In genomic region chr5:123921193-123921592, GRCh38 we compare ENCODE assay signal across 22 cellular contexts.
DNase-seq lines count a peak whose midpoint lies in the region; ATAC-seq, FAIRE-seq and TF ChIP-seq lines count a peak whose summit lies in the region.
"Had no signal": no experiment of that assay in that cellular context is flagged by ENCODE, and none has a peak within 500 bp of the region (broad histone marks: within the 10 kb centered on the region; RNA-seq: fewer than 3 reads in every experiment).

No MANE protein-coding gene starts in this region.

- no peak overlapping the region for H2BK120ac ChIP-seq in IMR-90 (ENCODE audit: low read depth, low read length)

- POLR2A ChIA-PET in A549 (lab: Yijun Ruan, JAX), result no interaction called here
- POLR2A ChIA-PET in IMR-90 (lab: Charles Lee; ENCODE audit: unreplicated experiment), result no interaction called here

- peaks cover 4% of the 10 kb centered on the region; the same call in 1 of the 3 replicates for H3K4me1 ChIP-seq in A549
- peaks cover 12% of the 10 kb centered on the region for H3K4me1 ChIP-seq in DOHH2 (ENCODE audit: control insufficient read depth, low read length)
- H3K4me1 ChIP-seq in IMR-90 (ENCODE audit: control insufficient read depth, insufficient read depth, low read length), result peaks cover 6% of the 10 kb centered on the region
- H3K4me1 ChIP-seq: Caco-2 had no signal

- H3K56ac ChIP-seq in IMR-90 (ENCODE audit: extremely low read depth, insufficient read depth, low read length), result no peak overlapping the region

- H4K91ac ChIP-seq in IMR-90 (ENCODE audit: insufficient read depth, low read depth, low read length), result no peak overlapping the region

- no peak overlapping the region for H3K9ac ChIP-seq in IMR-90 (ENCODE audit: low read depth, low read length)
- H3K9ac ChIP-seq: BLaER1 had no signal

- no peak overlapping the region for H2AK9ac ChIP-seq in IMR-90 (replicated peaks; ENCODE audit: low read depth, low read length, poor library complexity)

- no peaks in the 10 kb centered on the region for H4K20me1 ChIP-seq in DOHH2 (ENCODE audit: control insufficient read depth, insufficient read depth, low read depth, low read length)
- H4K20me1 ChIP-seq in IMR-90 (ENCODE audit: insufficient read depth, low read length), result no peaks in the 10 kb centered on the region
- H4K20me1 ChIP-seq: BLaER1 had no signal

- no peaks in the 10 kb centered on the region for H3K79me2 ChIP-seq in DOHH2 (ENCODE audit: control insufficient read depth, low read length)

- TF ChIP-seq EP300 in A549 (IDR thresholded peaks at IDR 0.05), result no peak

- no peak for ATAC-seq in A549
- ATAC-seq in IMR-90 (ENCODE audit: low read depth), result no peak
- ATAC-seq in HG03095 (IDR thresholded peaks at IDR 0.05; ENCODE audit: unreplicated experiment), result no peak
- ATAC-seq: CD8-positive, alpha-beta T cell; GM23338; HCT116 had no signal

- TF ChIP-seq POLR2A in A549 (IDR thresholded peaks at IDR 0.05; ENCODE audit: low read length), result no peak
- TF ChIP-seq POLR2A in IMR-90 (IDR thresholded peaks at IDR 0.05; ENCODE audit: low read depth, low read length), result no peak

- H2AK5ac ChIP-seq in IMR-90 (ENCODE audit: low read depth, low read length), result no peak overlapping the region

- no peak for TF ChIP-seq CTCF in A549 (IDR thresholded peaks at IDR 0.05)
- no peak for TF ChIP-seq CTCF in DOHH2 (IDR thresholded peaks at IDR 0.05; ENCODE audit: low read depth, low read length, poor library complexity, severe bottlenecking)
- no peak for TF ChIP-seq CTCF in IMR-90 (conservative IDR thresholded peaks at IDR 0.05; ENCODE audit: low read depth, low read length)

- H3K9me3 ChIP-seq in A549, result no peaks in the 10 kb centered on the region
- H3K9me3 ChIP-seq in DOHH2 (ENCODE audit: control insufficient read depth, insufficient read depth, low read length), result peaks cover 2% of the 10 kb centered on the region; the same call in 1 of the 2 replicates
- no peaks in the 10 kb centered on the region for H3K9me3 ChIP-seq in IMR-90 (ENCODE audit: control insufficient read depth, insufficient read depth, low read length)
- H3K9me3 ChIP-seq: Caco-2 had no signal

- H3K36me3 ChIP-seq in DOHH2 (ENCODE audit: control insufficient read depth, low read length) (no peaks in the 10 kb centered on the region), IMR-90 (ENCODE audit: control insufficient read depth, insufficient read depth, low read length) (no peaks in the 10 kb centered on the region)
- H3K36me3 ChIP-seq: BLaER1 had no signal

- intact Hi-C loops in IMR-90 (cut with micrococcal nuclease), result no loop called here
- intact Hi-C loops in head of caudate nucleus (cut with DNase I), result no loop called here

- no peak overlapping the region for H3K18ac ChIP-seq in IMR-90 (ENCODE audit: low read depth, low read length)

- TF ChIP-seq RAD21 in A549 (conservative IDR thresholded peaks at IDR 0.05 in 1 of 2, IDR thresholded peaks at IDR 0.05 in 1 of 2) (no peak), IMR-90 (IDR thresholded peaks at IDR 0.05; ENCODE audit: low read length) (no peak)

- DNase-seq in A549 (ENCODE audit: low read depth in 1 of 2, low spot score in 1 of 2), result no peak
- DNase-seq in IMR-90, result no peak
- peak; percentile 37 for DNase-seq in M059J (ENCODE audit: low read depth)
- no peak for DNase-seq in nucleus accumbens (lab: John Stamatoyannopoulos, UW)
- DNase-seq in activated CD4-positive, CD25-positive, alpha-beta regulatory T cell treated with anti-CD3 and anti-CD28 coated beads, Interleukin-2, amount 50 U/mL, for 72 hours, result no peak
- no peak for DNase-seq in head of caudate nucleus
- DNase-seq: Caco-2; CD4-positive, CD25-positive, alpha-beta regulatory T cell; CD8-positive, alpha-beta T cell; DMS153; DND-41; GF-D8; H9; HFFc6 had no signal

- H3F3A ChIP-seq in DOHH2 (ENCODE audit: control insufficient read depth, insufficient read depth), result no peaks in the 10 kb centered on the region

- in situ Hi-C loops in IMR-90 (cut with MboI; ENCODE audit: low sequenced_read_pairs), result no loop called here

- FAIRE-seq in A549 (lab: Jason Lieb, UNC), result no peak
- FAIRE-seq: GM12891, GM18507 had no signal

- no peaks in the 10 kb centered on the region for H3K27me3 ChIP-seq in DOHH2 (ENCODE audit: control insufficient read depth, low read length)
- H3K27me3 ChIP-seq in IMR-90 (ENCODE audit: control insufficient read depth, insufficient read depth, low read length), result no peaks in the 10 kb centered on the region
- H3K27me3 ChIP-seq: BLaER1 had no signal

- no peak overlapping the region for H4K8ac ChIP-seq in IMR-90 (ENCODE audit: low read depth in 2 of 2, low read length in 2 of 2)

- H4K5ac ChIP-seq in IMR-90 (ENCODE audit: low read depth, low read length), result no peak overlapping the region

- no peak overlapping the region for H3K4ac ChIP-seq in IMR-90 (ENCODE audit: low read depth, low read length)

- H3K9me1 ChIP-seq in IMR-90 (ENCODE audit: insufficient read depth, low read length), result no peaks in the 10 kb centered on the region

- no peak overlapping the region for H2BK5ac ChIP-seq in IMR-90 (ENCODE audit: low read depth, low read length, poor library complexity, severe bottlenecking)

- H3K9me2 ChIP-seq in DOHH2 (replicated peaks; ENCODE audit: control insufficient read depth, low read length), result no peaks in the 10 kb centered on the region

- H2AFZ ChIP-seq in IMR-90 (replicated peaks; ENCODE audit: low read length, poor library complexity), result no peak overlapping the region
- H2AFZ ChIP-seq: GM23338 had no signal

- BruUV-seq in IMR-90 (replicated peaks; lab: Mats Ljungman, UMichigan), result no TSS peak

- no peak overlapping the region for H3K23ac ChIP-seq in IMR-90 (ENCODE audit: low read depth, low read length)

- no peak overlapping the region for H2BK20ac ChIP-seq in IMR-90 (ENCODE audit: low read depth, low read length)

- no peaks in the 10 kb centered on the region for H3K79me1 ChIP-seq in IMR-90 (ENCODE audit: low read depth in 1 of 2, low read length in 2 of 2)

- no peak overlapping the region for H3K4me2 ChIP-seq in A549
- peak overlapping the region; percentile 5; the same call in 1 of the 2 replicates for H3K4me2 ChIP-seq in DOHH2 (ENCODE audit: low read length)
- no peak overlapping the region for H3K4me2 ChIP-seq in IMR-90 (ENCODE audit: low read depth, low read length)
- H3K4me2 ChIP-seq: BLaER1, GM23338 had no signal

- dilution Hi-C loops in IMR-90 (cut with HindIII; ENCODE audit: low sequenced_read_pairs, unreplicated experiment), result no loop called here

- H3K4me3 ChIP-seq in A549 (no peak overlapping the region), DOHH2 (ENCODE audit: low read length) (no peak overlapping the region), IMR-90 (ENCODE audit: insufficient read depth, low read depth, low read length) (no peak overlapping the region)
- H3K4me3 ChIP-seq: BLaER1, GM23338 had no signal

- no peak overlapping the region for H2BK15ac ChIP-seq in IMR-90 (ENCODE audit: low read depth, low read length)

- CTCF ChIA-PET in A549 (lab: Yijun Ruan, JAX) (no interaction called here), IMR-90 (lab: Yijun Ruan, JAX) (interaction anchor here (0.6 kb wide), 1 partner anchor 1880 kb away, joined by 4 read pairs; no protein-coding TSS in a partner anchor)

- H3K14ac ChIP-seq in IMR-90 (replicated peaks; ENCODE audit: low read depth, low read length), result no peak overlapping the region

- H3K27ac ChIP-seq in A549 (no peak overlapping the region), DOHH2 (ENCODE audit: low read depth, low read length) (no peak overlapping the region), IMR-90 (ENCODE audit: insufficient read depth, low read length) (no peak overlapping the region)
- H3K27ac ChIP-seq: BLaER1, C4-2B had no signal

TF ChIP-seq in A549, 52 proteins besides CTCF, POLR2A, EP300 and RAD21:
- peak; percentile 74 for TF ChIP-seq MAFK (IDR thresholded peaks at IDR 0.05; ENCODE audit: partially characterized antibody)
- TF ChIP-seq, protein P1, sequence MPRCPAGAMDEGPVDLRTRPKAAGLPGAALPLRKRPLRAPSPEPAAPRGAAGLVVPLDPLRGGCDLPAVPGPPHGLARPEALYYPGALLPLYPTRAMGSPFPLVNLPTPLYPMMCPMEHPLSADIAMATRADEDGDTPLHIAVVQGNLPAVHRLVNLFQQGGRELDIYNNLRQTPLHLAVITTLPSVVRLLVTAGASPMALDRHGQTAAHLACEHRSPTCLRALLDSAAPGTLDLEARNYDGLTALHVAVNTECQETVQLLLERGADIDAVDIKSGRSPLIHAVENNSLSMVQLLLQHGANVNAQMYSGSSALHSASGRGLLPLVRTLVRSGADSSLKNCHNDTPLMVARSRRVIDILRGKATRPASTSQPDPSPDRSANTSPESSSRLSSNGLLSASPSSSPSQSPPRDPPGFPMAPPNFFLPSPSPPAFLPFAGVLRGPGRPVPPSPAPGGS (IDR thresholded peaks at IDR 0.05), result no peak
- no peak for TF ChIP-seq KDM1A (IDR thresholded peaks at IDR 0.05; ENCODE audit: low read depth)

TF ChIP-seq in IMR-90, 13 proteins besides CTCF, POLR2A, EP300 and RAD21:
- no peak for TF ChIP-seq CEBPB (IDR thresholded peaks at IDR 0.05; ENCODE audit: low read depth, low read length)
- peak; percentile 65 for TF ChIP-seq MAFK (IDR thresholded peaks at IDR 0.05; ENCODE audit: low read depth, low read length)
